Comparison of ENCODE assay signal across 8 cellular contexts in genomic region chr7:30134011-30134410, GRCh38. TPM values are rescaled to one million over a fixed set of nuclear protein-coding genes. Genes with fewer than 3 reads are reported as not detected.
DNase-seq lines count a peak whose midpoint lies in the region; ATAC-seq lines count a peak whose summit lies in the region.

No MANE protein-coding gene starts in this region.

- peak overlapping the region; percentile 73 for H3K4me3 Mint-ChIP-seq in T-helper 1 cell treated with Interleukin-12 subunit alpha and Interleukin-12 subunit beta and Interleukin-4 antibody, amounts not matched to agents 30 μg/mL and 1 μg/mL, for 36 hours
- peak overlapping the region; percentile 81 for H3K4me3 Mint-ChIP-seq in activated T-helper 1 cell treated with anti-CD3 and anti-CD28 coated beads, Interleukin-12 subunit alpha, Interleukin-12 subunit beta, Interleukin-2, Interleukin-4 antibody, amounts not matched to agents 30 ng/mL and 10 ng/mL and 1 ng/mL, durations not matched to agents 14 hours and 24 hours and 36 hours
- peak overlapping the region; percentile 83 to 89 (median 87) for H3K4me3 Mint-ChIP-seq in immature natural killer cell

- H3K36me3 ChIP-seq in subcutaneous abdominal adipose tissue (ENCODE audit: control insufficient read depth in 5 of 5, insufficient read depth in 5 of 5, low read length in 5 of 5): peaks cover 0 to 4% (median 0%) of the 10 kb centered on the region in 5 donors

- peak overlapping the region; percentile 97 for H3K27ac ChIP-seq in subcutaneous abdominal adipose tissue (ENCODE audit: low read depth, low read length)

- peaks cover 13 to 68% (median 59%) of the 10 kb centered on the region in 5 donors for H3K4me1 ChIP-seq in subcutaneous abdominal adipose tissue (ENCODE audit: control insufficient read depth in 5 of 5, insufficient read depth in 5 of 5, low read length in 5 of 5)

- peak overlapping the region; percentile 64 to 94 (median 79) for H3K4me3 ChIP-seq in subcutaneous abdominal adipose tissue (ENCODE audit: low read depth in 1 of 5, low read length in 5 of 5)

- ATAC-seq in GM21515 (IDR thresholded peaks at IDR 0.05; ENCODE audit: unreplicated experiment): no peak

- no peaks in the 10 kb centered on the region for H3K36me3 Mint-ChIP-seq in T-helper 1 cell treated with Interleukin-12 subunit alpha and Interleukin-12 subunit beta and Interleukin-4 antibody, amounts not matched to agents 30 μg/mL and 1 μg/mL, for 36 hours (ENCODE audit: low read depth)
- H3K36me3 Mint-ChIP-seq in activated T-helper 1 cell treated with anti-CD3 and anti-CD28 coated beads, Interleukin-12 subunit alpha, Interleukin-12 subunit beta, Interleukin-2, Interleukin-4 antibody, amounts not matched to agents 30 ng/mL and 10 ng/mL and 1 ng/mL, durations not matched to agents 14 hours and 24 hours and 36 hours (ENCODE audit: low read depth): no peaks in the 10 kb centered on the region
- peaks cover 0 to 6% (median 0%) of the 10 kb centered on the region in 3 donors for H3K36me3 Mint-ChIP-seq in immature natural killer cell

- no peaks in the 10 kb centered on the region for H3K27me3 ChIP-seq in subcutaneous abdominal adipose tissue (ENCODE audit: control insufficient read depth in 5 of 5, insufficient read depth in 4 of 5, low read length in 5 of 5)

- no peak for DNase-seq in T-helper 1 cell
- DNase-seq in activated T-helper 1 cell treated with anti-CD3 and anti-CD28 coated beads, Interleukin-12 subunit alpha, Interleukin-12 subunit beta, Interleukin-2, Interleukin-4 antibody, amounts not matched to agents 30 ng/mL and 10 ng/mL and 1 ng/mL, durations not matched to agents 14 hours and 24 hours and 36 hours (ENCODE audit: low spot score): no peak
- DNase-seq in immature natural killer cell: no peak
- DNase-seq in dermis blood vessel endothelial cell: no peak
- DNase-seq in NCI-H2081 treated with DMSO at 0.1 percent for 48 hours (lab: John Stamatoyannopoulos, UW): no peak

- H3K9me3 ChIP-seq in subcutaneous abdominal adipose tissue (ENCODE audit: control insufficient read depth in 5 of 5, low read length in 5 of 5): no peaks in the 10 kb centered on the region

- H3K9ac ChIP-seq in subcutaneous abdominal adipose tissue (ENCODE audit: low read length in 5 of 5): peak overlapping the region; percentile 6 to 82 (median 65)

- H3K27ac Mint-ChIP-seq in T-helper 1 cell treated with Interleukin-12 subunit alpha and Interleukin-12 subunit beta and Interleukin-4 antibody, amounts not matched to agents 30 μg/mL and 1 μg/mL, for 36 hours: peak overlapping the region; percentile 65
- H3K27ac Mint-ChIP-seq in activated T-helper 1 cell treated with anti-CD3 and anti-CD28 coated beads, Interleukin-12 subunit alpha, Interleukin-12 subunit beta, Interleukin-2, Interleukin-4 antibody, amounts not matched to agents 30 ng/mL and 10 ng/mL and 1 ng/mL, durations not matched to agents 14 hours and 24 hours and 36 hours: peak overlapping the region; percentile 64
- peak overlapping the region; percentile 79 to 91 (median 87) for H3K27ac Mint-ChIP-seq in immature natural killer cell

- intact Hi-C loops in activated T-helper 1 cell treated with anti-CD3 and anti-CD28 coated beads, Interleukin-12 subunit alpha, Interleukin-12 subunit beta, Interleukin-2, Interleukin-4 antibody, amounts not matched to agents 30 ng/mL and 10 ng/mL and 1 ng/mL, durations not matched to agents 14 hours and 24 hours and 36 hours (cut with micrococcal nuclease): loop anchor here (1.0 to 2.0 kb wide), 2 partner anchors 345 to 371 kb away; partner anchors contain the start of gene NOD1

- H3K27me3 Mint-ChIP-seq in T-helper 1 cell treated with Interleukin-12 subunit alpha and Interleukin-12 subunit beta and Interleukin-4 antibody, amounts not matched to agents 30 μg/mL and 1 μg/mL, for 36 hours (ENCODE audit: low read depth): peaks cover 37% of the 10 kb centered on the region
- peaks cover 19% of the 10 kb centered on the region for H3K27me3 Mint-ChIP-seq in activated T-helper 1 cell treated with anti-CD3 and anti-CD28 coated beads, Interleukin-12 subunit alpha, Interleukin-12 subunit beta, Interleukin-2, Interleukin-4 antibody, amounts not matched to agents 30 ng/mL and 10 ng/mL and 1 ng/mL, durations not matched to agents 14 hours and 24 hours and 36 hours (ENCODE audit: insufficient read depth)
- peaks cover 2 to 25% (median 16%) of the 10 kb centered on the region in 3 donors for H3K27me3 Mint-ChIP-seq in immature natural killer cell (ENCODE audit: low read depth in 3 of 3)

- H3K4me1 Mint-ChIP-seq in T-helper 1 cell treated with Interleukin-12 subunit alpha and Interleukin-12 subunit beta and Interleukin-4 antibody, amounts not matched to agents 30 μg/mL and 1 μg/mL, for 36 hours (ENCODE audit: low read depth): peaks cover 6% of the 10 kb centered on the region
- peaks cover 6% of the 10 kb centered on the region for H3K4me1 Mint-ChIP-seq in activated T-helper 1 cell treated with anti-CD3 and anti-CD28 coated beads, Interleukin-12 subunit alpha, Interleukin-12 subunit beta, Interleukin-2, Interleukin-4 antibody, amounts not matched to agents 30 ng/mL and 10 ng/mL and 1 ng/mL, durations not matched to agents 14 hours and 24 hours and 36 hours (ENCODE audit: low read depth)
- H3K4me1 Mint-ChIP-seq in immature natural killer cell: peaks cover 9 to 11% of the 10 kb centered on the region in 2 donors

- H3K9me3 Mint-ChIP-seq in T-helper 1 cell treated with Interleukin-12 subunit alpha and Interleukin-12 subunit beta and Interleukin-4 antibody, amounts not matched to agents 30 μg/mL and 1 μg/mL, for 36 hours: no peaks in the 10 kb centered on the region
- H3K9me3 Mint-ChIP-seq in activated T-helper 1 cell treated with anti-CD3 and anti-CD28 coated beads, Interleukin-12 subunit alpha, Interleukin-12 subunit beta, Interleukin-2, Interleukin-4 antibody, amounts not matched to agents 30 ng/mL and 10 ng/mL and 1 ng/mL, durations not matched to agents 14 hours and 24 hours and 36 hours: no peaks in the 10 kb centered on the region
- no peaks in the 10 kb centered on the region for H3K9me3 Mint-ChIP-seq in immature natural killer cell

RNA-seq across cellular contexts. Expression of gene MTURN, which starts 0.8 kb away (rescaled TPM):
- 3.9 and 4.3 TPM in 2 replicates for total RNA-seq in activated T-helper 1 cell treated with anti-CD3 and anti-CD28 coated beads, Interleukin-12 subunit alpha, Interleukin-12 subunit beta, Interleukin-2, Interleukin-4 antibody, amounts not matched to agents 30 ng/mL and 10 ng/mL and 1 ng/mL, durations not matched to agents 14 hours and 24 hours and 36 hours
- polyA plus RNA-seq in immature natural killer cell: 10 to 100 TPM in 1 of 3 donors, 1 to 10 TPM in 2; 7.1 to 11.0 (median 7.2) TPM
- 11.4 and 13.9 TPM in 2 replicates for total RNA-seq in dermis blood vessel endothelial cell
